Comparison of ENCODE assay signal across 1 cellular context in the genomic region with DNA sequence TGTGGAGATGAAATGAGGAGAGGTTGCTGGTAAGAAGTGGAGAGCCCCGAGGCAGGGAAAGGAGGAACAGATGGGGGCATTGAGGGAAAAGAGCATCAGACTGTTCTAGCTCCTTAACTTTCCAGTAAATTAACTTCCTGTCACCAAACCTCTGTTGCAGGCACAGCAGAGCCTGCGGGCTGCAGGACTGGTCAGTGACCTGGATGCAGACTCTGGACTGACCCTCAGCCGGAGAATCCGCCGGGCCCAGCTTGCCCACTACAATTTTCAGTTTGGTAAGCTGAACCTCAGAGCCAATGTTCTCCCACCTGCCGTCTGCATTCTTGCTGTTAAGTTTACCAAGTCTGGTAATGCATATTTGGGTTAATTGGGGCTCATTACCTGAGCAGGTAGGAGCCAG.
TF ChIP-seq lines count a peak whose summit lies in the region.

No MANE protein-coding gene starts in this region.

TF ChIP-seq in K562, 482 proteins besides CTCF, POLR2A, EP300 and RAD21:
- no peak for TF ChIP-seq NR2C2 (CRISPR knock-in tag; IDR thresholded peaks at IDR 0.05)
- no peak for TF ChIP-seq NR2C2 (tag; IDR thresholded peaks at IDR 0.05)
- no peak for TF ChIP-seq ZKSCAN3 (CRISPR knock-in tag; IDR thresholded peaks at IDR 0.05)
- TF ChIP-seq ZSCAN32 (CRISPR knock-in tag; IDR thresholded peaks at IDR 0.05), result no peak
- no peak for TF ChIP-seq ZNF707 (CRISPR knock-in tag; conservative IDR thresholded peaks at IDR 0.05)
- TF ChIP-seq ZNF75A (CRISPR knock-in tag; IDR thresholded peaks at IDR 0.05), result no peak
- TF ChIP-seq TEAD1 (CRISPR knock-in tag; IDR thresholded peaks at IDR 0.05), result no peak
- no peak for TF ChIP-seq ZNF165 (CRISPR knock-in tag; IDR thresholded peaks at IDR 0.05; ENCODE audit: borderline replicate concordance)
